ENCODE assay signal across 11 cellular contexts in genomic region chr19:40702337-40703012, GRCh38. TPM values are rescaled to one million over a fixed set of nuclear protein-coding genes. Genes with fewer than 3 reads are reported as not detected.
DNase-seq lines count a peak whose midpoint lies in the region; ATAC-seq and TF ChIP-seq lines count a peak whose summit lies in the region.
"Had no signal": no experiment of that assay in that cellular context is flagged by ENCODE, and none has a peak within 500 bp of the region (broad histone marks: within the 10 kb centered on the region; RNA-seq: fewer than 3 reads in every experiment).

No MANE protein-coding gene starts in this region.

- H3K27me3 Mint-ChIP-seq in endodermal cell (ENCODE audit: insufficient read depth) (no peaks in the 10 kb centered on the region), nephron (ENCODE audit: low read depth) (no peaks in the 10 kb centered on the region)

- no peak overlapping the region for H3K4me3 ChIP-seq in OCI-LY1 (ENCODE audit: low read depth, low read length, poor library complexity, severe bottlenecking)
- H3K4me3 ChIP-seq in endodermal cell (ENCODE audit: low read length), result no peak overlapping the region

- no peaks in the 10 kb centered on the region for H4K20me1 ChIP-seq in OCI-LY1 (ENCODE audit: insufficient read depth, low read length)

- H3K4me1 Mint-ChIP-seq in endodermal cell (peaks cover 1% of the 10 kb centered on the region), nephron (peaks cover 23% of the 10 kb centered on the region)

- H3K4me2 ChIP-seq in OCI-LY1 (ENCODE audit: low read length), result no peak overlapping the region

- H3K27ac Mint-ChIP-seq in endodermal cell (peak overlapping the region; percentile 60), nephron (peak overlapping the region; percentile 79 to 88 (median 84))
- H3K27ac Mint-ChIP-seq: activated naive CD4-positive, alpha-beta T cell treated with anti-CD3 and anti-CD28 coated beads, Interleukin-2, amount 50 U/mL, for 72 hours had no signal

- no peaks in the 10 kb centered on the region for H3K9me2 ChIP-seq in OCI-LY1 (ENCODE audit: low read depth, low read length)

- H3K27ac ChIP-seq in OCI-LY1 (ENCODE audit: low read depth, low read length, poor library complexity, severe bottlenecking) (no peak overlapping the region), endodermal cell (ENCODE audit: low read depth, low read length) (no peak overlapping the region)

- H3K36me3 ChIP-seq in OCI-LY1 (ENCODE audit: insufficient read depth, low read length), result peaks cover 44% of the 10 kb centered on the region
- peaks cover 37% of the 10 kb centered on the region for H3K36me3 ChIP-seq in endodermal cell (ENCODE audit: control insufficient read depth, insufficient read depth, low read length)

- H3K4me3 Mint-ChIP-seq in endodermal cell (no peak overlapping the region), nephron (peak overlapping the region in 1 of 3 experiments; percentile 26)

- H3K36me3 Mint-ChIP-seq in endodermal cell (ENCODE audit: low read depth) (peaks cover 66% of the 10 kb centered on the region), nephron (ENCODE audit: low read depth) (peaks cover 55% of the 10 kb centered on the region)

- H3K4me1 ChIP-seq in OCI-LY1 (ENCODE audit: insufficient read depth, low read length, severe bottlenecking), result no peaks in the 10 kb centered on the region
- no peaks in the 10 kb centered on the region for H3K4me1 ChIP-seq in endodermal cell (ENCODE audit: control insufficient read depth, insufficient read depth, low read length)

- no peaks in the 10 kb centered on the region for H3F3A ChIP-seq in OCI-LY1 (ENCODE audit: insufficient read depth, low read length)

- TF ChIP-seq CTCF in OCI-LY1 (IDR thresholded peaks at IDR 0.05; ENCODE audit: low read length) (peak; percentile 51; the same call in 1 of the 2 replicates), endodermal cell (conservative IDR thresholded peaks at IDR 0.05) (peak; percentile 81), nephron (IDR thresholded peaks at IDR 0.05; ENCODE audit: unreplicated experiment in 3 of 3) (peak; percentile 58 to 68 (median 68))

- no peaks in the 10 kb centered on the region for H3K79me2 ChIP-seq in OCI-LY1 (ENCODE audit: insufficient read depth, low read length)

- H3K9ac ChIP-seq in OCI-LY1 (ENCODE audit: low read length) (no peak overlapping the region), endodermal cell (ENCODE audit: extremely low read depth, low read length, poor library complexity, severe bottlenecking) (no peak overlapping the region)

- WGBS in endodermal cell (ENCODE audit: insufficient coverage in 1 of 2, insufficient read length in 1 of 2), 2 experiments, result 69 to 72% methylated on average over 13 to 18 of the region's 18 CpGs

- ATAC-seq in HG03025 (IDR thresholded peaks at IDR 0.05; ENCODE audit: low FRiP score, unreplicated experiment) (no peak), GM21515 (IDR thresholded peaks at IDR 0.05; ENCODE audit: unreplicated experiment) (no peak)
- ATAC-seq: activated naive CD4-positive, alpha-beta T cell treated with anti-CD3 and anti-CD28 coated beads, Interleukin-2, amount 50 U/mL, for 72 hours had no signal

- no peak overlapping the region for H2AFZ ChIP-seq in OCI-LY1 (ENCODE audit: low read length)

- DNase-seq in DMS 273 (lab: John Stamatoyannopoulos, UW; ENCODE audit: unreplicated experiment) (peak; percentile 77), endodermal cell (peak; percentile 92), midbrain (lab: John Stamatoyannopoulos, UW) (no peak), SW480 (ENCODE audit: low spot score) (no peak)
- DNase-seq: KG1, T-helper 1 cell had no signal

- no peaks in the 10 kb centered on the region for H3K9me3 ChIP-seq in OCI-LY1 (ENCODE audit: low read length)
- H3K9me3 ChIP-seq in endodermal cell (ENCODE audit: control insufficient read depth, low read length), result no peaks in the 10 kb centered on the region

- H3K9me3 Mint-ChIP-seq in endodermal cell (no peaks in the 10 kb centered on the region), nephron (no peaks in the 10 kb centered on the region)
- H3K9me3 Mint-ChIP-seq: activated naive CD4-positive, alpha-beta T cell treated with anti-CD3 and anti-CD28 coated beads, Interleukin-2, amount 50 U/mL, for 72 hours had no signal

- H3K27me3 ChIP-seq in OCI-LY1 (ENCODE audit: insufficient read depth, low read length) (no peaks in the 10 kb centered on the region), endodermal cell (ENCODE audit: control insufficient read depth, insufficient read depth, low read length, poor library complexity, severe bottlenecking) (no peaks in the 10 kb centered on the region)

RNA-seq across cellular contexts. Expression of gene NUMBL, which starts 12.0 kb away (rescaled TPM):
- 10 to 100 TPM; 32.7 to 46.9 TPM for total RNA-seq in endodermal cell
- polyA plus RNA-seq in endodermal cell (2013, experiment 1 of 2), result 28.0 TPM
- 31.5 TPM for polyA plus RNA-seq in endodermal cell (2013, experiment 2 of 2)

RNA-seq across cellular contexts. Expression of gene COQ8B, which starts 14.2 kb away (rescaled TPM):
- total RNA-seq in endodermal cell, result 10 to 100 TPM; 45.6 to 49.8 TPM
- polyA plus RNA-seq in endodermal cell (2013, experiment 1 of 2), result 39.8 TPM
- polyA plus RNA-seq in endodermal cell (2013, experiment 2 of 2), result 34.3 TPM

RNA-seq across cellular contexts. Expression of gene ITPKC, which starts 14.4 kb away (rescaled TPM):
- 10 to 100 TPM in 1 of 2 donors, 1 to 10 TPM in 1; 9.9 to 11.1 TPM for total RNA-seq in endodermal cell
- polyA plus RNA-seq in endodermal cell (2013, experiment 1 of 2), result 8.8 TPM
- polyA plus RNA-seq in endodermal cell (2013, experiment 2 of 2), result 8.2 TPM

RNA-seq across cellular contexts. Expression of gene ACTMAP, which starts 47.8 kb away (rescaled TPM):
- 10 to 100 TPM; 26.0 to 34.3 TPM for total RNA-seq in endodermal cell
- polyA plus RNA-seq in endodermal cell (2013, experiment 1 of 2), result 23.8 TPM
- polyA plus RNA-seq in endodermal cell (2013, experiment 2 of 2), result 21.1 TPM

RNA-seq across cellular contexts. Expression of gene SNRPA, which starts 48.5 kb away (rescaled TPM):
- 100 to 1,000 TPM; 160 to 199 TPM for total RNA-seq in endodermal cell
- 206 TPM for polyA plus RNA-seq in endodermal cell (2013, experiment 1 of 2)
- 196 TPM for polyA plus RNA-seq in endodermal cell (2013, experiment 2 of 2)

Comparison
In these comparisons a context has a peak if more than half of its experiments do, and no peak if none do; other contexts are left out.
1. DNase-seq: peak in DMS 273 (single experiment) and endodermal cell (single experiment); none in midbrain (single experiment) and SW480 (single experiment).
2. Peak in every context shown above with its lines, with median percentiles within 50 percentile points of each other: CTCF ChIP-seq.